In genomic region chr6:166830185-166830890, GRCh38 we compare ENCODE assay signal across 10 cellular contexts.
DNase-seq lines count a peak whose midpoint lies in the region; ATAC-seq and TF ChIP-seq lines count a peak whose summit lies in the region.
"Had no signal": no experiment of that assay in that cellular context is flagged by ENCODE, and none has a peak within 500 bp of the region (broad histone marks: within the 10 kb centered on the region; RNA-seq: fewer than 3 reads in every experiment).

No MANE protein-coding gene starts in this region.

- TF ChIP-seq CTCF in A673 (conservative IDR thresholded peaks at IDR 0.05; ENCODE audit: low read depth, low read length): no peak

- H3K27me3 ChIP-seq in A673 (replicated peaks; ENCODE audit: insufficient read depth, low read depth, low read length, poor library complexity): peaks cover 4% of the 10 kb centered on the region

- H3K4me1 ChIP-seq in A673 (ENCODE audit: insufficient read depth, low read length, poor library complexity, severe bottlenecking): no peaks in the 10 kb centered on the region

- no peaks in the 10 kb centered on the region for H3K36me3 ChIP-seq in A673 (ENCODE audit: insufficient read depth, low read length, poor library complexity, severe bottlenecking)

- POLR2A ChIA-PET in A673 (lab: Charles Lee; ENCODE audit: low non-redundant PET): no interaction called here

- H3K9me3 ChIP-seq in A673 (ENCODE audit: low read depth, low read length, poor library complexity, severe bottlenecking): no peaks in the 10 kb centered on the region

- CTCF ChIA-PET in A673 (lab: Charles Lee): no interaction called here

- no peak overlapping the region for H3K4me3 ChIP-seq in A673 (ENCODE audit: low read depth, low read length, poor library complexity, severe bottlenecking)

- no TSS peak for BruUV-seq in A673 (replicated peaks; lab: Mats Ljungman, UMichigan)

- H3K27ac ChIP-seq in A673 (ENCODE audit: low read depth, low read length, poor library complexity, severe bottlenecking): no peak overlapping the region

- intact Hi-C loops in A673 (cut with micrococcal nuclease; ENCODE audit: unreplicated experiment): no loop called here

- DNase-seq in medulla oblongata (ENCODE audit: extremely low spot score) (peak; percentile 63), A673 (ENCODE audit: low spot score) (no peak), OCI-M2 (lab: John Stamatoyannopoulos, UW; ENCODE audit: unreplicated experiment) (no peak), NCI-H69 (lab: John Stamatoyannopoulos, UW) (no peak), DMS 273 (lab: John Stamatoyannopoulos, UW; ENCODE audit: unreplicated experiment) (no peak)
- DNase-seq: activated gamma-delta T cell, GOT3 had no signal

- ATAC-seq in GM18867 (IDR thresholded peaks at IDR 0.05; ENCODE audit: unreplicated experiment) (peak; percentile 95), GM21447 (IDR thresholded peaks at IDR 0.05; ENCODE audit: unreplicated experiment) (peak; percentile 93), HG03439 (IDR thresholded peaks at IDR 0.05; ENCODE audit: unreplicated experiment) (peak; percentile 87)
